In the genomic region with DNA sequence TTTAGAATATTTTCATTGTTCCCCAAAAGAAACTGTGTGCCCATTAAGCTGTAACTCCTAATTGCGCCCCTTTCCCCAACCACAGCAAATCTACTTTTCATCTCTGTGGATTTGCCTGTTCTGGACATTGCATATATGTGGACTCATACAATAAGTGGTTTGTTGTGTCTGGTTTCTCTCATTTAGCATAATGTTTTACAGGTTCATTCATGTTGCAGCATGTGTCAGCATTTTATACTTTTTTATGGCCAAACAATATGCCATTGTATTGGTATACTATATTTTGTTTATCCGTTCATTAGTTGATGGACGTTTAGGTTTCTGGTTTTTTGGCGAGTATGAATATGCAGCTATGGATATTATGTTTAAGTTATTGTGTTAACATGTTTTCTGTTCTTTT, we compare ENCODE assay signal across 36 cellular contexts.
"Had no signal": no experiment of that assay in that cellular context is flagged by ENCODE, and none has a peak within 500 bp of the region (broad histone marks: within the 10 kb centered on the region; RNA-seq: fewer than 3 reads in every experiment).

No MANE protein-coding gene starts in this region.

- H3K27ac Mint-ChIP-seq: activated CD4-positive, alpha-beta memory T cell treated with anti-CD3 and anti-CD28 coated beads, Interleukin-2, amount 10 ng/mL, durations not matched to agents 7 days and 5 days; activated CD4-positive, alpha-beta T cell treated with anti-CD3 and anti-CD28 coated beads, Interleukin-2, amount 10 ng/mL, durations not matched to agents 7 days and 5 days; activated naive CD4-positive, alpha-beta T cell treated with anti-CD3 and anti-CD28 coated beads for 36 hours; activated naive CD4-positive, alpha-beta T cell treated with anti-CD3 and anti-CD28 coated beads, Interleukin-2, amount 50 U/mL, for 24 hours; activated naive CD8-positive, alpha-beta T cell treated with anti-CD3 and anti-CD28 coated beads for 36 hours; activated naive CD8-positive, alpha-beta T cell treated with anti-CD3 and anti-CD28 coated beads, Interleukin-2, amount 50 U/mL, for 24 hours; activated T-cell treated with anti-CD3 and anti-CD28 coated beads, Interleukin-2, amount 50 U/mL, for 24 hours; activated T-helper 1 cell treated with anti-CD3 and anti-CD28 coated beads, Interleukin-12 subunit alpha, Interleukin-12 subunit beta, Interleukin-2, Interleukin-4 antibody, amounts not matched to agents 30 ng/mL and 10 ng/mL and 1 ng/mL, durations not matched to agents 14 hours and 24 hours and 36 hours; activated T-helper 2 cell treated with anti-CD3 and anti-CD28 coated beads, Interferon-gamma antibody, Interleukin-2, Interleukin-4, amounts not matched to agents 10 μg/mL and 5 μg/mL and 100 μg/mL, durations not matched to agents 14 hours and 24 hours and 36 hours; dendritic cell treated with granulocyte-macrophage colony-stimulating factor and Interleukin-4, amounts not matched to agents 40 ng/mL and 50 ng/mL, for 4 days; endodermal cell; T-helper 17 cell; T-helper 2 cell treated with Interferon-gamma antibody and Interleukin-4, amounts not matched to agents 5 μg/mL and 100 μg/mL, for 36 hours; WTC11 had no signal

- H3K9me3 Mint-ChIP-seq: activated CD4-positive, alpha-beta memory T cell treated with anti-CD3 and anti-CD28 coated beads, Interleukin-2, amount 10 ng/mL, durations not matched to agents 7 days and 5 days; activated CD4-positive, alpha-beta T cell treated with anti-CD3 and anti-CD28 coated beads, Interleukin-2, amount 10 ng/mL, durations not matched to agents 7 days and 5 days; activated naive CD4-positive, alpha-beta T cell treated with anti-CD3 and anti-CD28 coated beads for 36 hours; activated naive CD4-positive, alpha-beta T cell treated with anti-CD3 and anti-CD28 coated beads, Interleukin-2, amount 50 U/mL, for 24 hours; activated naive CD8-positive, alpha-beta T cell treated with anti-CD3 and anti-CD28 coated beads for 36 hours; activated naive CD8-positive, alpha-beta T cell treated with anti-CD3 and anti-CD28 coated beads, Interleukin-2, amount 50 U/mL, for 24 hours; activated T-cell treated with anti-CD3 and anti-CD28 coated beads, Interleukin-2, amount 50 U/mL, for 24 hours; activated T-helper 1 cell treated with anti-CD3 and anti-CD28 coated beads, Interleukin-12 subunit alpha, Interleukin-12 subunit beta, Interleukin-2, Interleukin-4 antibody, amounts not matched to agents 30 ng/mL and 10 ng/mL and 1 ng/mL, durations not matched to agents 14 hours and 24 hours and 36 hours; activated T-helper 2 cell treated with anti-CD3 and anti-CD28 coated beads, Interferon-gamma antibody, Interleukin-2, Interleukin-4, amounts not matched to agents 10 μg/mL and 5 μg/mL and 100 μg/mL, durations not matched to agents 14 hours and 24 hours and 36 hours; central memory CD8-positive, alpha-beta T cell; dendritic cell treated with granulocyte-macrophage colony-stimulating factor and Interleukin-4, amounts not matched to agents 40 ng/mL and 50 ng/mL, for 4 days; endodermal cell; T-helper 2 cell treated with Interferon-gamma antibody and Interleukin-4, amounts not matched to agents 5 μg/mL and 100 μg/mL, for 36 hours; WTC11 had no signal

- H3K27me3 Mint-ChIP-seq: activated CD4-positive, alpha-beta memory T cell treated with anti-CD3 and anti-CD28 coated beads, Interleukin-2, amount 10 ng/mL, durations not matched to agents 7 days and 5 days; activated CD4-positive, alpha-beta T cell treated with anti-CD3 and anti-CD28 coated beads, Interleukin-2, amount 10 ng/mL, durations not matched to agents 7 days and 5 days; activated naive CD4-positive, alpha-beta T cell treated with anti-CD3 and anti-CD28 coated beads, Interleukin-2, amount 50 U/mL, for 24 hours; activated naive CD8-positive, alpha-beta T cell treated with anti-CD3 and anti-CD28 coated beads for 36 hours; activated naive CD8-positive, alpha-beta T cell treated with anti-CD3 and anti-CD28 coated beads, Interleukin-2, amount 50 U/mL, for 24 hours; activated T-cell treated with anti-CD3 and anti-CD28 coated beads, Interleukin-2, amount 50 U/mL, for 24 hours; central memory CD8-positive, alpha-beta T cell; dendritic cell treated with granulocyte-macrophage colony-stimulating factor and Interleukin-4, amounts not matched to agents 40 ng/mL and 50 ng/mL, for 4 days; T-helper 17 cell had no signal

- H3K27ac ChIP-seq: adrenal gland, body of pancreas, coronary artery, dorsolateral prefrontal cortex, esophagus muscularis mucosa, gastroesophageal sphincter, heart right ventricle, VCaP had no signal

- H3K4me1 ChIP-seq: adrenal gland, esophagus muscularis mucosa, gastroesophageal sphincter, heart right ventricle had no signal

- H3K4me3 Mint-ChIP-seq: activated CD4-positive, alpha-beta memory T cell treated with anti-CD3 and anti-CD28 coated beads, Interleukin-2, amount 10 ng/mL, durations not matched to agents 7 days and 5 days; activated CD4-positive, alpha-beta T cell treated with anti-CD3 and anti-CD28 coated beads, Interleukin-2, amount 10 ng/mL, durations not matched to agents 7 days and 5 days; activated naive CD4-positive, alpha-beta T cell treated with anti-CD3 and anti-CD28 coated beads for 36 hours; activated naive CD4-positive, alpha-beta T cell treated with anti-CD3 and anti-CD28 coated beads, Interleukin-2, amount 50 U/mL, for 24 hours; activated naive CD8-positive, alpha-beta T cell treated with anti-CD3 and anti-CD28 coated beads for 36 hours; activated naive CD8-positive, alpha-beta T cell treated with anti-CD3 and anti-CD28 coated beads, Interleukin-2, amount 50 U/mL, for 24 hours; activated T-cell treated with anti-CD3 and anti-CD28 coated beads, Interleukin-2, amount 50 U/mL, for 24 hours; activated T-helper 1 cell treated with anti-CD3 and anti-CD28 coated beads, Interleukin-12 subunit alpha, Interleukin-12 subunit beta, Interleukin-2, Interleukin-4 antibody, amounts not matched to agents 30 ng/mL and 10 ng/mL and 1 ng/mL, durations not matched to agents 14 hours and 24 hours and 36 hours; central memory CD8-positive, alpha-beta T cell; dendritic cell treated with granulocyte-macrophage colony-stimulating factor and Interleukin-4, amounts not matched to agents 40 ng/mL and 50 ng/mL, for 4 days; endodermal cell; T-helper 17 cell; T-helper 2 cell treated with Interferon-gamma antibody and Interleukin-4, amounts not matched to agents 5 μg/mL and 100 μg/mL, for 36 hours; WTC11 had no signal

- H3K36me3 Mint-ChIP-seq: WTC11 had no signal

- DNase-seq: activated CD4-positive, alpha-beta memory T cell treated with anti-CD3 and anti-CD28 coated beads, Interleukin-2, amount 10 ng/mL, durations not matched to agents 7 days and 5 days; activated CD4-positive, alpha-beta T cell treated with anti-CD3 and anti-CD28 coated beads for 1 hour; activated CD4-positive, alpha-beta T cell treated with anti-CD3 and anti-CD28 coated beads for 4 hours; activated CD4-positive, alpha-beta T cell treated with anti-CD3 and anti-CD28 coated beads, Interleukin-2, amount 10 ng/mL, durations not matched to agents 7 days and 5 days; activated CD4-positive, alpha-beta T cell treated with anti-CD3 and anti-CD28 coated beads, Interleukin-2, amount 50 U/mL, for 4 hours; activated CD8-positive, alpha-beta memory T cell treated with anti-CD3 and anti-CD28 coated beads, Interleukin-2, amount 50 U/mL, for 48 hours; activated effector memory CD4-positive, alpha-beta T cell treated with anti-CD3 and anti-CD28 coated beads, Interleukin-2, amount 50 U/mL, for 16 hours; activated naive CD4-positive, alpha-beta T cell treated with anti-CD3 and anti-CD28 coated beads for 36 hours; activated naive CD8-positive, alpha-beta T cell treated with anti-CD3 and anti-CD28 coated beads for 36 hours; activated naive CD8-positive, alpha-beta T cell treated with anti-CD3 and anti-CD28 coated beads, Interleukin-2, amount 50 U/mL, for 24 hours; activated T-cell treated with anti-CD3 and anti-CD28 coated beads for 4 hours; activated T-cell treated with anti-CD3 and anti-CD28 coated beads, Interleukin-2, amount 50 U/mL, for 24 hours; adrenal gland; amygdala; aorta; body of pancreas; dorsolateral prefrontal cortex; effector memory CD4-positive, alpha-beta T cell; endodermal cell; erythroblast; foreskin melanocyte; heart right ventricle; T-helper 1 cell; T-helper 17 cell; T1000 had no signal

- H3K9me3 ChIP-seq: adrenal gland, body of pancreas, esophagus muscularis mucosa, gastroesophageal sphincter, heart right ventricle had no signal

- H3K4me3 ChIP-seq: adrenal gland, body of pancreas, coronary artery, dorsolateral prefrontal cortex, esophagus muscularis mucosa, gastroesophageal sphincter, heart right ventricle had no signal

- ATAC-seq: activated naive CD8-positive, alpha-beta T cell treated with anti-CD3 and anti-CD28 coated beads, Interleukin-2, amount 50 U/mL, for 24 hours; body of pancreas; gastroesophageal sphincter; heart right ventricle; T-helper 17 cell; WTC11 had no signal

- H3K4me1 Mint-ChIP-seq: WTC11 had no signal

- H3K27me3 ChIP-seq: adrenal gland, body of pancreas, dorsolateral prefrontal cortex, esophagus muscularis mucosa, gastroesophageal sphincter, heart right ventricle had no signal
